Comparison of ENCODE assay signal across 1 cellular context in genomic region chr1:16081636-16082035, GRCh38.
TF ChIP-seq lines count a peak whose summit lies in the region.

No MANE protein-coding gene starts in this region.

TF ChIP-seq in HCT116, 20 proteins besides CTCF, POLR2A, EP300 and RAD21:
- TF ChIP-seq ZBTB33 (IDR thresholded peaks at IDR 0.05; ENCODE audit: extremely low read depth, insufficient replicate concordance, low read length) (no peak), TCF7L2 (IDR thresholded peaks at IDR 0.05; ENCODE audit: borderline replicate concordance, extremely low read depth, insufficient read depth, insufficient read length) (no peak), JUND (IDR thresholded peaks at IDR 0.05) (no peak), EGR1 (IDR thresholded peaks at IDR 0.05; ENCODE audit: low read depth) (no peak), ELF1 (IDR thresholded peaks at IDR 0.05; ENCODE audit: borderline replicate concordance, low read depth) (no peak), ZFX (IDR thresholded peaks at IDR 0.05) (no peak), SRF (IDR thresholded peaks at IDR 0.05; ENCODE audit: low read depth) (no peak), CBX3 (IDR thresholded peaks at IDR 0.05; ENCODE audit: low read depth) (no peak), EZH2 (IDR thresholded peaks at IDR 0.05) (no peak)
